21 cellular contexts compared by ENCODE assay signal in the genomic region with DNA sequence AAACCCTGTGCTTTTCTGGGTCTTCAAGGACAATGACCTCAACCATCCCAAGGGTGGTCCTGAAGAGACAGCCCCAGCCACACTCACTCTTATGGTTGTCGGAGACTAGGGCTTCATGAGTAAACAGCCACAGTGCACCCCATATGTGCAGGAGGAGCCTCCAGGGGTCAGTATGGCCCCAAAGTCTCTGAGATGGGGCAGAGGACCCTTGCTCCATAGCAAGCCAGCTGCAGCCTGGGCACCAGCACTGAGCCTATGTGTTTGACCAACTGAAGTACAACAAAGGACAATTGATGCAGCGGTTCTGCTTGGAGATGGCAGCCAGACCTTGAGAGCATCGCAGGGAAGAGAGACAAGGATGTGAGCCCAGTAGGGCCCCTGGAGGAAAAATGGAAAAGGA.
"Had no signal": no experiment of that assay in that cellular context is flagged by ENCODE, and none has a peak within 500 bp of the region (broad histone marks: within the 10 kb centered on the region; RNA-seq: fewer than 3 reads in every experiment).

No MANE protein-coding gene starts in this region.

- H3K4me3 ChIP-seq: colonic mucosa, left ventricle myocardium inferior, mucosa of descending colon, ovary, sigmoid colon, testis had no signal

- H3K27ac ChIP-seq: colonic mucosa, left ventricle myocardium inferior, ovary, sigmoid colon, testis had no signal

- H3K4me3 Mint-ChIP-seq: activated naive CD4-positive, alpha-beta T cell treated with anti-CD3 and anti-CD28 coated beads, Interleukin-2, amount 10 ng/mL, durations not matched to agents 7 days and 5 days; activated naive CD8-positive, alpha-beta T cell treated with anti-CD3 and anti-CD28 coated beads, Interleukin-2, amount 50 U/mL, for 24 hours; activated T-cell treated with anti-CD3 and anti-CD28 coated beads, Interleukin-2, amount 50 U/mL, for 4 hours; brain; memory B cell; naive B cell; stimulated activated memory B cell treated with anti-CD40 and anti-IgM and Interleukin-4, amounts not matched to agents 10 μg/mL and 1 μg/mL and 100 μg/mL, for 72 hours; type B pancreatic cell had no signal

- H3K9me3 Mint-ChIP-seq: activated naive CD4-positive, alpha-beta T cell treated with anti-CD3 and anti-CD28 coated beads, Interleukin-2, amount 10 ng/mL, durations not matched to agents 7 days and 5 days; activated naive CD8-positive, alpha-beta T cell treated with anti-CD3 and anti-CD28 coated beads, Interleukin-2, amount 50 U/mL, for 24 hours; activated T-cell treated with anti-CD3 and anti-CD28 coated beads, Interleukin-2, amount 50 U/mL, for 4 hours; brain; memory B cell; naive B cell; stimulated activated memory B cell treated with anti-CD40 and anti-IgM and Interleukin-4, amounts not matched to agents 10 μg/mL and 1 μg/mL and 100 μg/mL, for 72 hours; type B pancreatic cell had no signal

- H3K4me1 Mint-ChIP-seq: activated naive CD8-positive, alpha-beta T cell treated with anti-CD3 and anti-CD28 coated beads, Interleukin-2, amount 50 U/mL, for 24 hours; naive B cell; stimulated activated memory B cell treated with anti-CD40 and anti-IgM and Interleukin-4, amounts not matched to agents 10 μg/mL and 1 μg/mL and 100 μg/mL, for 72 hours had no signal

- H3K27me3 ChIP-seq: colonic mucosa, ovary, testis had no signal

- H3K36me3 Mint-ChIP-seq: activated naive CD4-positive, alpha-beta T cell treated with anti-CD3 and anti-CD28 coated beads, Interleukin-2, amount 10 ng/mL, durations not matched to agents 7 days and 5 days; brain; memory B cell; naive B cell; stimulated activated memory B cell treated with anti-CD40 and anti-IgM and Interleukin-4, amounts not matched to agents 10 μg/mL and 1 μg/mL and 100 μg/mL, for 72 hours; type B pancreatic cell had no signal

- H3K36me3 ChIP-seq: colonic mucosa, left ventricle myocardium inferior, ovary, sigmoid colon had no signal

- ATAC-seq: activated naive CD8-positive, alpha-beta T cell treated with anti-CD3 and anti-CD28 coated beads, Interleukin-2, amount 50 U/mL, for 24 hours; activated T-cell treated with anti-CD3 and anti-CD28 coated beads, Interleukin-2, amount 50 U/mL, for 4 hours; mucosa of descending colon; stimulated activated memory B cell treated with anti-CD40 and anti-IgM and Interleukin-4, amounts not matched to agents 10 μg/mL and 1 μg/mL and 100 μg/mL, for 72 hours had no signal

- H3K4me1 ChIP-seq: colonic mucosa, left ventricle myocardium inferior, sigmoid colon had no signal

- H3K9me3 ChIP-seq: colonic mucosa, left ventricle myocardium inferior, mucosa of descending colon, ovary, sigmoid colon, testis had no signal

- H3K27ac Mint-ChIP-seq: activated naive CD4-positive, alpha-beta T cell treated with anti-CD3 and anti-CD28 coated beads, Interleukin-2, amount 10 ng/mL, durations not matched to agents 7 days and 5 days; activated naive CD8-positive, alpha-beta T cell treated with anti-CD3 and anti-CD28 coated beads, Interleukin-2, amount 50 U/mL, for 24 hours; memory B cell; stimulated activated memory B cell treated with anti-CD40 and anti-IgM and Interleukin-4, amounts not matched to agents 10 μg/mL and 1 μg/mL and 100 μg/mL, for 72 hours; type B pancreatic cell had no signal

- DNase-seq: activated CD4-positive, alpha-beta T cell treated with anti-CD3 and anti-CD28 coated beads, Interleukin-2, amount 50 U/mL, for 1 hour; activated CD8-positive, alpha-beta memory T cell treated with anti-CD3 and anti-CD28 coated beads, Interleukin-2, amount 50 U/mL, for 4 hours; activated effector memory CD4-positive, alpha-beta T cell treated with Interleukin-2 at 50 U/mL for 16 hours; activated naive CD4-positive, alpha-beta T cell treated with anti-CD3 and anti-CD28 coated beads, Interleukin-2, amount 10 ng/mL, durations not matched to agents 7 days and 5 days; activated naive CD8-positive, alpha-beta T cell treated with anti-CD3 and anti-CD28 coated beads, Interleukin-2, amount 50 U/mL, for 24 hours; activated T-cell treated with anti-CD3 and anti-CD28 coated beads, Interleukin-2, amount 50 U/mL, for 4 hours; central memory CD4-positive, alpha-beta T cell; colonic mucosa; foreskin melanocyte; kidney glomerular epithelial cell; left ventricle myocardium inferior; mucosa of descending colon; naive B cell; ovary; sigmoid colon; stimulated activated CD4-positive, alpha-beta T cell treated with anti-CD3 and anti-CD28 coated beads, Interleukin-4, amount 100 ng/mL, for 24 hours; testis had no signal
